ENCODE assay signal across 8 cellular contexts in genomic region chr5:73499756-73500155, GRCh38. TPM values are rescaled to one million over a fixed set of nuclear protein-coding genes. Genes with fewer than 3 reads are reported as not detected.
DNase-seq lines count a peak whose midpoint lies in the region; ATAC-seq and TF ChIP-seq lines count a peak whose summit lies in the region.

No MANE protein-coding gene starts in this region.

- 90 to 93% methylated on average over 2 of the region's 2 CpGs for WGBS in ectodermal cell, 2 experiments

- TF ChIP-seq POLR2A in NB4 (IDR thresholded peaks at IDR 0.05; ENCODE audit: extremely low read depth, insufficient read length): no peak

- peaks cover 4% of the 10 kb centered on the region for H3F3A ChIP-seq in neural cell (ENCODE audit: insufficient read depth, low read length, poor library complexity, severe bottlenecking)

- POLR2A ChIA-PET in CD4-positive, alpha-beta memory T cell (lab: Charles Lee; ENCODE audit: partially characterized antibody): interaction anchor here (1.4 to 4.7 kb wide), 3 partner anchors 7 to 1180 kb away, joined by 5 to 45 read pairs (median 9); partner anchors contain the start of genes ANKRA2, MRPS27, PTCD2 and UTP15

- H3K27me3 Mint-ChIP-seq in CD4-positive, alpha-beta memory T cell: peaks cover 0 to 2% of the 10 kb centered on the region in 2 donors

- TF ChIP-seq CTCF in NB4 (IDR thresholded peaks at IDR 0.05; ENCODE audit: low read depth, low read length): no peak
- TF ChIP-seq CTCF in neural cell (IDR thresholded peaks at IDR 0.05; ENCODE audit: poor library complexity, severe bottlenecking): no peak

- peak overlapping the region in 1 of 2 donors; percentile 91 for H3K4me3 ChIP-seq in CD4-positive, alpha-beta memory T cell (ENCODE audit: low read length in 2 of 2)
- H3K4me3 ChIP-seq in NB4 (ENCODE audit: low read depth, low read length): peak overlapping the region; percentile 96
- H3K4me3 ChIP-seq in ectodermal cell (ENCODE audit: insufficient read depth, low read depth, low read length): peak overlapping the region; percentile 86
- H3K4me3 ChIP-seq in neural cell (ENCODE audit: low read length): peak overlapping the region; percentile 91

- peak overlapping the region; percentile 98 for H3K9ac ChIP-seq in neural cell (ENCODE audit: low read length)

- no peaks in the 10 kb centered on the region for H3K27me3 ChIP-seq in CD4-positive, alpha-beta memory T cell (ENCODE audit: insufficient read depth, low read length)
- no peaks in the 10 kb centered on the region for H3K27me3 ChIP-seq in ectodermal cell (ENCODE audit: control insufficient read depth, insufficient read depth, low read length, poor library complexity, severe bottlenecking)
- H3K27me3 ChIP-seq in neural cell (ENCODE audit: insufficient read depth, low read depth, low read length): no peaks in the 10 kb centered on the region

- peak overlapping the region; percentile 99 to 100 (median 99) for H3K27ac Mint-ChIP-seq in CD4-positive, alpha-beta memory T cell

- H3K9me3 Mint-ChIP-seq in CD4-positive, alpha-beta memory T cell: no peaks in the 10 kb centered on the region

- no peak for ATAC-seq in HG02763 (IDR thresholded peaks at IDR 0.05; ENCODE audit: unreplicated experiment)
- no peak for ATAC-seq in HG03025 (IDR thresholded peaks at IDR 0.05; ENCODE audit: low FRiP score, unreplicated experiment)
- ATAC-seq in GM19463 (IDR thresholded peaks at IDR 0.05; ENCODE audit: unreplicated experiment): no peak

- no peak for TF ChIP-seq EP300 in neural cell (conservative IDR thresholded peaks at IDR 0.05; ENCODE audit: poor library complexity, severe bottlenecking)

- H2AFZ ChIP-seq in neural cell (ENCODE audit: low read depth, low read length): no peak overlapping the region

- H3K36me3 Mint-ChIP-seq in CD4-positive, alpha-beta memory T cell: peaks cover 30 to 54% of the 10 kb centered on the region in 2 donors

- no peaks in the 10 kb centered on the region for H4K20me1 ChIP-seq in neural cell (ENCODE audit: insufficient read depth)

- H3K9me2 ChIP-seq in neural cell (ENCODE audit: insufficient read depth, low read length): no peaks in the 10 kb centered on the region

- H3K4me2 ChIP-seq in neural cell (ENCODE audit: low read length): peak overlapping the region; percentile 50

- CTCF ChIA-PET in CD4-positive, alpha-beta memory T cell (lab: Charles Lee; ENCODE audit: partially characterized antibody): interaction anchor here (0.7 to 1.4 kb wide), 6 partner anchors 20 to 544 kb away, joined by 3 to 4 read pairs (median 3); partner anchors contain the start of gene FCHO2

- intact Hi-C loops in CD4-positive, alpha-beta memory T cell (cut with micrococcal nuclease): no loop called here

- H3K36me3 ChIP-seq in CD4-positive, alpha-beta memory T cell (ENCODE audit: insufficient read depth, low read length): peaks cover 25% of the 10 kb centered on the region
- H3K36me3 ChIP-seq in ectodermal cell (ENCODE audit: control insufficient read depth, insufficient read depth, low read length) (peaks cover 20% of the 10 kb centered on the region), neural cell (ENCODE audit: insufficient read depth, low read length) (no peaks in the 10 kb centered on the region)

- H3K4me1 Mint-ChIP-seq in CD4-positive, alpha-beta memory T cell: peaks cover 30 to 49% (median 38%) of the 10 kb centered on the region in 4 donors

- peaks cover 38% of the 10 kb centered on the region for H3K4me1 ChIP-seq in CD4-positive, alpha-beta memory T cell (ENCODE audit: insufficient read depth, low read length)
- peaks cover 14% of the 10 kb centered on the region for H3K4me1 ChIP-seq in ectodermal cell (ENCODE audit: control insufficient read depth, insufficient read depth, low read length)

- peaks cover 35% of the 10 kb centered on the region for H3K79me2 ChIP-seq in neural cell (replicated peaks; ENCODE audit: insufficient read depth, low read length)

- no peak for DNase-seq in CD4-positive, alpha-beta memory T cell
- DNase-seq in NB4 (ENCODE audit: low read depth) (no peak), cerebellar nuclear complex (lab: John Stamatoyannopoulos, UW) (no peak)

- H3K27ac ChIP-seq in CD4-positive, alpha-beta memory T cell (ENCODE audit: low read depth, low read length): peak overlapping the region; percentile 97
- no peak overlapping the region for H3K27ac ChIP-seq in ectodermal cell (ENCODE audit: insufficient read depth, low read depth, low read length, poor library complexity, severe bottlenecking)
- H3K27ac ChIP-seq in neural cell (ENCODE audit: low read length): no peak overlapping the region

- peak overlapping the region; percentile 95 to 99 (median 98) for H3K4me3 Mint-ChIP-seq in CD4-positive, alpha-beta memory T cell

- no peaks in the 10 kb centered on the region for H3K9me3 ChIP-seq in CD4-positive, alpha-beta memory T cell (ENCODE audit: control insufficient read depth in 1 of 2, low read length in 2 of 2)
- H3K9me3 ChIP-seq in ectodermal cell (ENCODE audit: control insufficient read depth, low read length) (no peaks in the 10 kb centered on the region), neural cell (ENCODE audit: low read length) (no peaks in the 10 kb centered on the region)

- TF ChIP-seq RAD21 in neural cell (conservative IDR thresholded peaks at IDR 0.05): no peak

TF ChIP-seq in neural cell, 6 proteins besides CTCF, POLR2A, EP300 and RAD21:
- TF ChIP-seq EZH2 (IDR thresholded peaks at IDR 0.05; ENCODE audit: borderline replicate concordance, insufficient read depth, low read length, poor library complexity, severe bottlenecking) (no peak), REST (IDR thresholded peaks at IDR 0.05; ENCODE audit: borderline replicate concordance) (no peak), SMC3 (conservative IDR thresholded peaks at IDR 0.05; ENCODE audit: poor library complexity) (no peak), TAF1 (IDR thresholded peaks at IDR 0.05; ENCODE audit: low read depth) (no peak), MXI1 (conservative IDR thresholded peaks at IDR 0.05; ENCODE audit: poor library complexity, severe bottlenecking) (no peak)

RNA-seq across cellular contexts. Expression of gene BTF3, which starts 1.5 kb away (rescaled TPM):
- 100 to 1,000 TPM; 538 to 557 TPM for total RNA-seq in CD4-positive, alpha-beta memory T cell
- 100 to 1,000 TPM; 757 to 779 TPM for polyA plus RNA-seq in CD4-positive, alpha-beta memory T cell
- polyA plus RNA-seq in ectodermal cell (2013, experiment 1 of 4): 890 TPM
- 845 TPM for polyA plus RNA-seq in ectodermal cell (2013, experiment 2 of 4)
- 809 TPM for polyA plus RNA-seq in ectodermal cell (2013, experiment 3 of 4)
- 901 TPM for polyA plus RNA-seq in ectodermal cell (2013, experiment 4 of 4)
- polyA plus RNA-seq in neural cell: 307 and 324 TPM in 2 replicates
- polyA minus RNA-seq in neural cell: 152 and 187 TPM in 2 replicates

RNA-seq across cellular contexts. Expression of gene FOXD1, which starts 51.2 kb away (rescaled TPM):
- not detected for total RNA-seq in CD4-positive, alpha-beta memory T cell
- under 1 TPM in 1 of 2 donors, not detected in 1; 0.08 TPM for polyA plus RNA-seq in CD4-positive, alpha-beta memory T cell
- 0.85 TPM for polyA plus RNA-seq in ectodermal cell (2013, experiment 1 of 4)
- polyA plus RNA-seq in ectodermal cell (2013, experiment 2 of 4): 1.00 TPM
- polyA plus RNA-seq in ectodermal cell (2013, experiment 3 of 4): 1.1 TPM
- polyA plus RNA-seq in ectodermal cell (2013, experiment 4 of 4): 1.2 TPM
- polyA plus RNA-seq in neural cell: not detected in 2 replicates
- not detected in 2 replicates for polyA minus RNA-seq in neural cell
